1 cellular context compared by ENCODE assay signal in genomic region chr4:189022441-189023035, GRCh38.
TF ChIP-seq lines count a peak whose summit lies in the region.

No MANE protein-coding gene starts in this region.

TF ChIP-seq in IMR-90, 13 proteins besides CTCF, POLR2A, EP300 and RAD21:
- TF ChIP-seq ELK1 (IDR thresholded peaks at IDR 0.05; ENCODE audit: borderline replicate concordance, low read depth, low read length): no peak
- 0 out of 2 replicates have a peak, but pooled peaks have one; percentile 3 for TF ChIP-seq MAFK (IDR thresholded peaks at IDR 0.05; ENCODE audit: low read depth, low read length)
